ENCODE assay signal across 8 cellular contexts in the genomic region with DNA sequence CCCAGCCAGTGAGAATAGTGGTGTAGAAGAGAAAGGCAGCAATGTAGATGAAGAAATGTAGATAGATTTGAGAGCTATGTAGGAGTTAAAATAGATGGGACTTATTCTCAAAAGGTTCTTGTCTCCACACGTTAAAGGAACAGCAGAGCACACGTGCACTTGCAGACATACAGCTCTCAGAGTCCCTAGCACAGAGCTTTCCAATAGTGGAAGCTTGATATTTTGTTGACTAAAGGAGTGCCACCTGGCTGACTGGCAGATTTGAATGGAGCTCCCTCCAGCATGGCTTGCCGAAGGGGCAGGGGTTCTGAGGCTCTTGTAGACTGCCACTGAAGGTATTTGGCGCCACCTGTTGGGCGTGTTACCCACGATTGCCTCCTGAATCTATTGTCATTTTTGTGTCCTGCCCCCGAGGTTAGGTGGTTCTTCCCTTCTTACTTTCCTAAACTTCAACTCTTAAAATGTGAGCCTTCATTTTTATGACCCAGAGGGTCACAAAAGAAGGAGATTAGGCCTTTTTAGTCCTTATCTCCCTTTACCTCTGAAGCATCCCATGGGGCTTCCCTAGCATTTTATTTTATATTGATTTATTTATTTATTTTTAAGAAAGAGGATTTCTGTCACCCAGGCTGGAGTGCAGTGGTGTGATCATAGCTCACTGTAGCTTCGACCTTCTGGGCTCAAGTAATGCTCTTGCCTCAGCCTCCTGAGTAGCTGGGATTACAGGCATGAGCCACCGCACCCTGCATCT. TPM values are rescaled to one million over a fixed set of nuclear protein-coding genes. Genes with fewer than 3 reads are reported as not detected.
DNase-seq lines count a peak whose midpoint lies in the region; ATAC-seq and TF ChIP-seq lines count a peak whose summit lies in the region.

No MANE protein-coding gene starts in this region.

- ATAC-seq in HG03439 (IDR thresholded peaks at IDR 0.05; ENCODE audit: unreplicated experiment) (peak; percentile 53), GM18868 (IDR thresholded peaks at IDR 0.05; ENCODE audit: unreplicated experiment) (no peak)

- peaks cover 10 to 24% (median 20%) of the 10 kb centered on the region in 4 donors for H3K36me3 ChIP-seq in liver (ENCODE audit: control insufficient read depth in 4 of 4, insufficient read depth in 3 of 4, low read depth in 1 of 4, low read length in 3 of 4)

- H3K4me3 ChIP-seq in choroid plexus epithelial cell (ENCODE audit: low read depth, low read length) (no peak overlapping the region), liver (ENCODE audit: low read depth in 1 of 3, low read length in 3 of 3) (no peak overlapping the region)

- DNase-seq in ELR (ENCODE audit: low read depth) (peak; percentile 87), NCI-H526 treated with DMSO at 0.1 percent for 48 hours (lab: John Stamatoyannopoulos, UW) (peak; percentile 91), choroid plexus epithelial cell (ENCODE audit: low read depth) (peak; percentile 88)
- peak; percentile 89 to 94 for DNase-seq in activated CD4-positive, alpha-beta T cell treated with anti-CD3 and anti-CD28 coated beads for 4 hours
- DNase-seq in stimulated activated CD4-positive, alpha-beta T cell treated with anti-CD3 and anti-CD28 coated beads, TNF-alpha, amount 100 ng/mL, for 4 hours (ENCODE audit: low read depth in 3 of 3) = peak; percentile 81 to 88 (median 83)

- H3K9ac ChIP-seq in liver (ENCODE audit: low read depth in 1 of 2, low read length in 2 of 2) = no peak overlapping the region

- peaks cover 0 to 11% (median 3%) of the 10 kb centered on the region in 4 donors for H3K4me1 ChIP-seq in liver (ENCODE audit: control insufficient read depth in 4 of 4, insufficient read depth in 4 of 4, low read length in 3 of 4)

- no peaks in the 10 kb centered on the region for H3K9me3 ChIP-seq in liver (ENCODE audit: control insufficient read depth in 4 of 4, low read length in 3 of 4)

- peak; percentile 96 for TF ChIP-seq RAD21 in liver (IDR thresholded peaks at IDR 0.05)

- no peaks in the 10 kb centered on the region for H3K27me3 ChIP-seq in liver (ENCODE audit: control insufficient read depth in 4 of 4, insufficient read depth in 4 of 4, low read length in 3 of 4)

- WGBS in liver = 13% methylated on average over 9 of the region's 9 CpGs

- TF ChIP-seq CTCF in choroid plexus epithelial cell (conservative IDR thresholded peaks at IDR 0.05; ENCODE audit: low read depth, low read length) (peak; percentile 93), liver (IDR thresholded peaks at IDR 0.05; ENCODE audit: low read depth, low read length, missing input control) (peak; percentile 85)

- H3K27ac ChIP-seq in liver (ENCODE audit: low read depth in 1 of 2, low read length in 2 of 2) = no peak overlapping the region

TF ChIP-seq in liver, 16 proteins besides CTCF, POLR2A, EP300 and RAD21:
- TF ChIP-seq, protein P1, sequence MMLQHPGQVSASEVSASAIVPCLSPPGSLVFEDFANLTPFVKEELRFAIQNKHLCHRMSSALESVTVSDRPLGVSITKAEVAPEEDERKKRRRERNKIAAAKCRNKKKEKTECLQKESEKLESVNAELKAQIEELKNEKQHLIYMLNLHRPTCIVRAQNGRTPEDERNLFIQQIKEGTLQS (IDR thresholded peaks at IDR 0.05) = no peak
- TF ChIP-seq, protein P2, sequence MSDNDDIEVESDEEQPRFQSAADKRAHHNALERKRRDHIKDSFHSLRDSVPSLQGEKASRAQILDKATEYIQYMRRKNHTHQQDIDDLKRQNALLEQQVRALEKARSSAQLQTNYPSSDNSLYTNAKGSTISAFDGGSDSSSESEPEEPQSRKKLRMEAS (IDR thresholded peaks at IDR 0.05) = peak; percentile 19
- TF ChIP-seq FOXA1 (IDR thresholded peaks at IDR 0.05) = no peak
- TF ChIP-seq TAF1 (conservative IDR thresholded peaks at IDR 0.05) = no peak
- TF ChIP-seq YY1 (IDR thresholded peaks at IDR 0.05) = no peak
- peak; percentile 9 to 35 for TF ChIP-seq RXRA (IDR thresholded peaks at IDR 0.05)
- no peak for TF ChIP-seq HNF4G (IDR thresholded peaks at IDR 0.05)
- peak; percentile 24 for TF ChIP-seq SP1 (IDR thresholded peaks at IDR 0.05)
- TF ChIP-seq, protein P3, sequence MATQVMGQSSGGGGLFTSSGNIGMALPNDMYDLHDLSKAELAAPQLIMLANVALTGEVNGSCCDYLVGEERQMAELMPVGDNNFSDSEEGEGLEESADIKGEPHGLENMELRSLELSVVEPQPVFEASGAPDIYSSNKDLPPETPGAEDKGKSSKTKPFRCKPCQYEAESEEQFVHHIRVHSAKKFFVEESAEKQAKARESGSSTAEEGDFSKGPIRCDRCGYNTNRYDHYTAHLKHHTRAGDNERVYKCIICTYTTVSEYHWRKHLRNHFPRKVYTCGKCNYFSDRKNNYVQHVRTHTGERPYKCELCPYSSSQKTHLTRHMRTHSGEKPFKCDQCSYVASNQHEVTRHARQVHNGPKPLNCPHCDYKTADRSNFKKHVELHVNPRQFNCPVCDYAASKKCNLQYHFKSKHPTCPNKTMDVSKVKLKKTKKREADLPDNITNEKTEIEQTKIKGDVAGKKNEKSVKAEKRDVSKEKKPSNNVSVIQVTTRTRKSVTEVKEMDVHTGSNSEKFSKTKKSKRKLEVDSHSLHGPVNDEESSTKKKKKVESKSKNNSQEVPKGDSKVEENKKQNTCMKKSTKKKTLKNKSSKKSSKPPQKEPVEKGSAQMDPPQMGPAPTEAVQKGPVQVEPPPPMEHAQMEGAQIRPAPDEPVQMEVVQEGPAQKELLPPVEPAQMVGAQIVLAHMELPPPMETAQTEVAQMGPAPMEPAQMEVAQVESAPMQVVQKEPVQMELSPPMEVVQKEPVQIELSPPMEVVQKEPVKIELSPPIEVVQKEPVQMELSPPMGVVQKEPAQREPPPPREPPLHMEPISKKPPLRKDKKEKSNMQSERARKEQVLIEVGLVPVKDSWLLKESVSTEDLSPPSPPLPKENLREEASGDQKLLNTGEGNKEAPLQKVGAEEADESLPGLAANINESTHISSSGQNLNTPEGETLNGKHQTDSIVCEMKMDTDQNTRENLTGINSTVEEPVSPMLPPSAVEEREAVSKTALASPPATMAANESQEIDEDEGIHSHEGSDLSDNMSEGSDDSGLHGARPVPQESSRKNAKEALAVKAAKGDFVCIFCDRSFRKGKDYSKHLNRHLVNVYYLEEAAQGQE (IDR thresholded peaks at IDR 0.05) = no peak
- peak in 1 of 2 donors; percentile 26 for TF ChIP-seq HNF4A (conservative IDR thresholded peaks at IDR 0.05)

RNA-seq across cellular contexts. Expression of a gene that starts 16.4 kb away (rescaled TPM):
- 100 to 1,000 TPM in 1 of 2 donors, 10 to 100 TPM in 1; 46.0 to 100 TPM for total RNA-seq in liver
- polyA plus RNA-seq in liver = 10 to 100 TPM; 29.8 to 54.4 TPM

RNA-seq across cellular contexts. Expression of a gene that starts 24.6 kb away (rescaled TPM):
- total RNA-seq in liver = 1 to 10 TPM; 1.3 to 3.0 TPM
- 1 to 10 TPM in 1 of 2 donors, under 1 TPM in 1; 0.69 to 1.9 TPM for polyA plus RNA-seq in liver

RNA-seq across cellular contexts. Expression of a gene that starts 31.9 kb away (rescaled TPM):
- 1 to 10 TPM; 6.2 to 7.8 TPM for total RNA-seq in liver
- polyA plus RNA-seq in liver = 10 to 100 TPM in 1 of 2 donors, 1 to 10 TPM in 1; 10.0 to 15.1 TPM

RNA-seq across cellular contexts. Expression of a gene that starts 44.0 kb away (rescaled TPM):
- total RNA-seq in liver = 10 to 100 TPM in 1 of 2 donors, 1 to 10 TPM in 1; 8.1 to 13.1 TPM
- polyA plus RNA-seq in liver = 1 to 10 TPM; 2.8 to 7.3 TPM
